Comparison of ENCODE assay signal across 6 cellular contexts in the genomic region with DNA sequence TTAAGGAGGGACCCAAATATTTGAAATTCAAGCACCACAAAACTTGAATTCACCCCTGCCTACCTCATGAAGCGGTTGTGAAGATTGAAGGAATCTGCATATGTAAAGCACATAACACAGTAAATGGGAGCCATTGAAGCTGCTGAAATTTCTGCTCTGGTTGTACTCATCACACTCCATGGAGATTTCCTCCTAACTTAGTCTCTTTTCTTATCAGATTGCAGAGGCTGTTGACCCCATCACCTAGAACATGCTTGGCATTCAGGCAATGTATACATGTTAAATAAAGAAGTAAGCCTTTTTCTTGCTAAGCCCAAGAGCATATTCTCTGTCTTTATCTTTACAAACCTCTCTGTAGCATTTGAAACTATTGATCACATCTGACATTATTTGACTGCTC.
"Had no signal": no experiment of that assay in that cellular context is flagged by ENCODE, and none has a peak within 500 bp of the region (broad histone marks: within the 10 kb centered on the region; RNA-seq: fewer than 3 reads in every experiment).

No MANE protein-coding gene starts in this region.

- ATAC-seq: HepG2 had no signal

- H3K9me3 Mint-ChIP-seq: IgD-negative memory B cell had no signal

- DNase-seq: GOT3, H7, HCEC 1CT had no signal

- H3K4me3 Mint-ChIP-seq: IgD-negative memory B cell had no signal

- H3K27ac ChIP-seq: HL-60 had no signal

- H3K27ac Mint-ChIP-seq: IgD-negative memory B cell had no signal

- H3K36me3 Mint-ChIP-seq: IgD-negative memory B cell had no signal
